In the genomic region with DNA sequence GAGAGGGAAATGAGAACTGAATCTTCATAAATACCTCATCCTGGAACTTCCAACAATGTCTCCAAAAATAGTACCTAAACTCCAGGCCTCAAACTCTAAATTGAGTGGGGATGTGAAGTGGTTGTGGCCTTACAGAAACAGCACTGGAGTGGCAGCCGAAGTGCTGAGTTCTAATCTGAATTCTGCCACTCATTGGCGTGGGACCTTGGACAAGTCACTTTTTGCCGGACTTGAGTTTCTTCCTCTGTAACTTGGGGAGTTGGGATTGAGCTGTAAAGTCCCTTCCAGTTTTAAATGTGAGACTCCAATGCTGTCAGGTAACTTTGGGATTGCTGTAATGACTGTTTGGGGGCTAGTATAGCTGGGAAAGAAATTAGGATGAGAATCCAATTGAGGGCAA, we compare ENCODE assay signal across 13 cellular contexts. TPM values are rescaled to one million over a fixed set of nuclear protein-coding genes. Genes with fewer than 3 reads are reported as not detected.
DNase-seq lines count a peak whose midpoint lies in the region; ATAC-seq and TF ChIP-seq lines count a peak whose summit lies in the region.
"Had no signal": no experiment of that assay in that cellular context is flagged by ENCODE, and none has a peak within 500 bp of the region (broad histone marks: within the 10 kb centered on the region; RNA-seq: fewer than 3 reads in every experiment).

No MANE protein-coding gene starts in this region.

- H3K79me2 ChIP-seq in OCI-LY7 (ENCODE audit: insufficient read depth, low read depth, low read length): no peaks in the 10 kb centered on the region

- peaks cover 90% of the 10 kb centered on the region for H3K4me1 Mint-ChIP-seq in activated CD4-positive, alpha-beta T cell treated with anti-CD3 and anti-CD28 coated beads for 36 hours
- peaks cover 30% of the 10 kb centered on the region for H3K4me1 Mint-ChIP-seq in endodermal cell
- H3K4me1 Mint-ChIP-seq in stimulated activated memory B cell treated with anti-CD40 and anti-IgM and Interleukin-4, amounts not matched to agents 10 μg/mL and 1 μg/mL and 100 μg/mL, for 72 hours: peaks cover 87% of the 10 kb centered on the region

- H3K36me3 ChIP-seq in OCI-LY7 (ENCODE audit: insufficient read depth, low read length): no peaks in the 10 kb centered on the region
- no peaks in the 10 kb centered on the region for H3K36me3 ChIP-seq in endodermal cell (ENCODE audit: control insufficient read depth, insufficient read depth, low read length)
- H3K36me3 ChIP-seq: right atrium auricular region had no signal

- TF ChIP-seq CTCF in OCI-LY7 (conservative IDR thresholded peaks at IDR 0.05; ENCODE audit: low read length) (no peak), endodermal cell (conservative IDR thresholded peaks at IDR 0.05) (no peak)

- no peak for ATAC-seq in activated CD4-positive, alpha-beta T cell treated with anti-CD3 and anti-CD28 coated beads for 36 hours
- ATAC-seq in stimulated activated memory B cell treated with anti-CD40 and anti-IgM and Interleukin-4, amounts not matched to agents 10 μg/mL and 1 μg/mL and 100 μg/mL, for 72 hours: no peak
- ATAC-seq: A549 had no signal

- no peaks in the 10 kb centered on the region for H3K27me3 ChIP-seq in endodermal cell (ENCODE audit: control insufficient read depth, insufficient read depth, low read length, poor library complexity, severe bottlenecking)
- H3K27me3 ChIP-seq: right atrium auricular region had no signal

- H3K9me3 ChIP-seq in OCI-LY7 (ENCODE audit: low read length) (no peaks in the 10 kb centered on the region), endodermal cell (ENCODE audit: control insufficient read depth, low read length) (no peaks in the 10 kb centered on the region)
- H3K9me3 ChIP-seq: A549, right atrium auricular region had no signal

- no peaks in the 10 kb centered on the region for H4K20me1 ChIP-seq in OCI-LY7 (ENCODE audit: insufficient read depth, low read length)

- H2AFZ ChIP-seq in OCI-LY7 (ENCODE audit: low read length): no peak overlapping the region
- H2AFZ ChIP-seq: GM23248 had no signal

- CTCF ChIA-PET in activated CD4-positive, alpha-beta T cell treated with anti-CD3 and anti-CD28 coated beads for 36 hours (lab: Charles Lee): interaction anchor here (0.6 to 5.7 kb wide), 11 partner anchors 9 to 276 kb away, joined by 3 to 110 read pairs (median 4); partner anchors contain the start of genes BMF, BUB1B and EIF2AK4
- CTCF ChIA-PET in OCI-LY7 (lab: Charles Lee; ENCODE audit: unreplicated experiment): interaction anchor here (1.5 to 4.5 kb wide), 3 partner anchors 9 to 57 kb away, joined by 3 to 81 read pairs (median 9); no protein-coding TSS in a partner anchor

- H3K4me1 ChIP-seq in OCI-LY7 (ENCODE audit: insufficient read depth, low read length, poor library complexity, severe bottlenecking) (peaks cover 74% of the 10 kb centered on the region), endodermal cell (ENCODE audit: control insufficient read depth, insufficient read depth, low read length) (peaks cover 2% of the 10 kb centered on the region)

- H3K4me2 ChIP-seq in OCI-LY7 (ENCODE audit: low read length): no peak overlapping the region
- H3K4me2 ChIP-seq: A549 had no signal

- H3K27ac ChIP-seq in OCI-LY7 (ENCODE audit: low read depth, low read length, poor library complexity, severe bottlenecking) (peak overlapping the region; percentile 38), endodermal cell (ENCODE audit: low read depth, low read length) (no peak overlapping the region)
- H3K27ac ChIP-seq: GM23248 had no signal

- BruUV-seq in OCI-LY7 (replicated peaks; lab: Mats Ljungman, UMichigan): no TSS peak

- no peak overlapping the region for H3K4me3 Mint-ChIP-seq in activated CD4-positive, alpha-beta T cell treated with anti-CD3 and anti-CD28 coated beads for 36 hours
- no peak overlapping the region for H3K4me3 Mint-ChIP-seq in endodermal cell
- no peak overlapping the region for H3K4me3 Mint-ChIP-seq in stimulated activated memory B cell treated with anti-CD40 and anti-IgM and Interleukin-4, amounts not matched to agents 10 μg/mL and 1 μg/mL and 100 μg/mL, for 72 hours

- no peaks in the 10 kb centered on the region for H3K9me3 Mint-ChIP-seq in activated CD4-positive, alpha-beta T cell treated with anti-CD3 and anti-CD28 coated beads for 36 hours (ENCODE audit: low read depth)
- no peaks in the 10 kb centered on the region for H3K9me3 Mint-ChIP-seq in endodermal cell
- H3K9me3 Mint-ChIP-seq in stimulated activated memory B cell treated with anti-CD40 and anti-IgM and Interleukin-4, amounts not matched to agents 10 μg/mL and 1 μg/mL and 100 μg/mL, for 72 hours: no peaks in the 10 kb centered on the region

- 94 to 100% methylated on average over 1 to 3 of the region's 3 CpGs for WGBS in endodermal cell (ENCODE audit: insufficient coverage in 1 of 2, insufficient read length in 1 of 2), 2 experiments

- no peaks in the 10 kb centered on the region for H3K27me3 Mint-ChIP-seq in activated CD4-positive, alpha-beta T cell treated with anti-CD3 and anti-CD28 coated beads for 36 hours
- no peaks in the 10 kb centered on the region for H3K27me3 Mint-ChIP-seq in endodermal cell (ENCODE audit: insufficient read depth)
- no peaks in the 10 kb centered on the region for H3K27me3 Mint-ChIP-seq in stimulated activated memory B cell treated with anti-CD40 and anti-IgM and Interleukin-4, amounts not matched to agents 10 μg/mL and 1 μg/mL and 100 μg/mL, for 72 hours

- H3K9ac ChIP-seq in endodermal cell (ENCODE audit: extremely low read depth, low read length, poor library complexity, severe bottlenecking): no peak overlapping the region
- H3K9ac ChIP-seq: GM23248 had no signal

- no peak overlapping the region for H3K4me3 ChIP-seq in OCI-LY7 (ENCODE audit: low read depth, low read length, poor library complexity, severe bottlenecking)
- no peak overlapping the region for H3K4me3 ChIP-seq in endodermal cell (ENCODE audit: low read length)
- H3K4me3 ChIP-seq: A549, GM23248, right atrium auricular region had no signal

- POLR2A ChIA-PET in activated CD4-positive, alpha-beta T cell treated with anti-CD3 and anti-CD28 coated beads for 36 hours (lab: Charles Lee): interaction anchor here (0.6 to 3.8 kb wide), 3 partner anchors 48 to 67 kb away, joined by 3 to 20 read pairs (median 4); no protein-coding TSS in a partner anchor
- POLR2A ChIA-PET in OCI-LY7 (lab: Charles Lee): interaction anchor here (0.6 to 4.8 kb wide), 10 partner anchors 10 to 120 kb away, joined by 3 to 37 read pairs (median 4); partner anchors contain the start of gene BMF

- no peak for DNase-seq in activated CD4-positive, alpha-beta T cell treated with anti-CD3 and anti-CD28 coated beads for 36 hours
- no peak for DNase-seq in activated CD4-positive, alpha-beta T cell treated with anti-CD3 and anti-CD28 coated beads, Interleukin-2, amount 50 U/mL, for 4 hours
- DNase-seq in OCI-LY7 (ENCODE audit: low spot score) (no peak), endodermal cell (peak; percentile 23), NCI-H774 (lab: John Stamatoyannopoulos, UW) (no peak), RKO (ENCODE audit: low spot score) (no peak), NOMO-1 treated with dmso at 0.1 percent for 144 hours (lab: John Stamatoyannopoulos, UW; ENCODE audit: unreplicated experiment) (no peak)
- DNase-seq: GM23248, NCI-H2081, NCI-H526 treated with DMSO at 0.1 percent for 48 hours had no signal

- no peaks in the 10 kb centered on the region for H3K9me2 ChIP-seq in OCI-LY7 (ENCODE audit: insufficient read depth, low read length)

- intact Hi-C loops in activated CD4-positive, alpha-beta T cell treated with anti-CD3 and anti-CD28 coated beads for 36 hours (cut with DNase I, micrococcal nuclease): loop anchor here in 1 of 2 experiments (5.0 kb wide), 2 partner anchors 168 to 273 kb away; partner anchors contain the start of gene INAFM2
- intact Hi-C loops in OCI-LY7 (cut with micrococcal nuclease; ENCODE audit: unreplicated experiment): loop anchor here (5.0 kb wide), 2 partner anchors 128 to 267 kb away; partner anchors contain the start of gene FSIP1

- peak overlapping the region; percentile 65 for H3K27ac Mint-ChIP-seq in activated CD4-positive, alpha-beta T cell treated with anti-CD3 and anti-CD28 coated beads for 36 hours
- H3K27ac Mint-ChIP-seq in endodermal cell: no peak overlapping the region
- H3K27ac Mint-ChIP-seq in stimulated activated memory B cell treated with anti-CD40 and anti-IgM and Interleukin-4, amounts not matched to agents 10 μg/mL and 1 μg/mL and 100 μg/mL, for 72 hours: peak overlapping the region; percentile 97

- H3K36me3 Mint-ChIP-seq in activated CD4-positive, alpha-beta T cell treated with anti-CD3 and anti-CD28 coated beads for 36 hours (ENCODE audit: low read depth): peaks cover 4% of the 10 kb centered on the region
- H3K36me3 Mint-ChIP-seq in endodermal cell (ENCODE audit: low read depth): no peaks in the 10 kb centered on the region
- peaks cover 13% of the 10 kb centered on the region for H3K36me3 Mint-ChIP-seq in stimulated activated memory B cell treated with anti-CD40 and anti-IgM and Interleukin-4, amounts not matched to agents 10 μg/mL and 1 μg/mL and 100 μg/mL, for 72 hours

RNA-seq across cellular contexts. Expression of gene SRP14, which starts 10.1 kb away (rescaled TPM):
- 100 to 1,000 TPM; 124 to 157 TPM for total RNA-seq in activated CD4-positive, alpha-beta T cell treated with anti-CD3 and anti-CD28 coated beads for 36 hours
- total RNA-seq in OCI-LY7 (2014; rRNA removed; shearing (Covaris generic)): 188 and 250 TPM in 2 replicates
- 130 TPM in 2 replicates for total RNA-seq in OCI-LY7 (2022)
- 100 to 1,000 TPM; 237 to 293 TPM for total RNA-seq in endodermal cell
- 519 TPM for polyA plus RNA-seq in endodermal cell (2013, experiment 1 of 2)
- polyA plus RNA-seq in endodermal cell (2013, experiment 2 of 2): 534 TPM

RNA-seq across cellular contexts. Expression of gene BMF, which starts 59.6 kb away (rescaled TPM):
- total RNA-seq in activated CD4-positive, alpha-beta T cell treated with anti-CD3 and anti-CD28 coated beads for 36 hours: 1 to 10 TPM; 7.6 to 8.4 TPM
- total RNA-seq in OCI-LY7 (2014; rRNA removed; shearing (Covaris generic)): 4.8 and 5.3 TPM in 2 replicates
- total RNA-seq in OCI-LY7 (2022) (11.1 and 11.3 TPM in 2 replicates), endodermal cell (10 to 100 TPM; 48.3 to 53.5 TPM)
- polyA plus RNA-seq in endodermal cell (2013, experiment 1 of 2): 42.5 TPM
- 44.3 TPM for polyA plus RNA-seq in endodermal cell (2013, experiment 2 of 2)

Comparison
In these comparisons a context has a peak if more than half of its experiments do, and no peak if none do; other contexts are left out.
1. RNA of gene BMF, which starts 59.6 kb away (total RNA-seq): 48.3 to 53.5 TPM in endodermal cell; 4.8 to 11.3 TPM in OCI-LY7 and 7.6 to 8.4 TPM in activated CD4-positive, alpha-beta T cell treated with anti-CD3 and anti-CD28 coated beads for 36 hours; every median in the first group is over 4 times any median in the second.